ENCODE assay signal across 24 cellular contexts in genomic region chr5:143181173-143181572, GRCh38.
"Had no signal": no experiment of that assay in that cellular context is flagged by ENCODE, and none has a peak within 500 bp of the region (broad histone marks: within the 10 kb centered on the region; RNA-seq: fewer than 3 reads in every experiment).

No MANE protein-coding gene starts in this region.

- H3K9ac ChIP-seq: neural progenitor cell had no signal

- FAIRE-seq: astrocyte, colon, kidney had no signal

- H3K27me3 Mint-ChIP-seq: activated B cell treated with CpG ODN at 0.5 μM for 24 hours; activated CD4-positive, alpha-beta T cell treated with anti-CD3 and anti-CD28 coated beads for 36 hours; activated CD8-positive, alpha-beta T cell treated with anti-CD3 and anti-CD28 coated beads for 36 hours; activated naive CD8-positive, alpha-beta T cell treated with anti-CD3 and anti-CD28 coated beads for 36 hours; naive B cell; progenitor cell of endocrine pancreas had no signal

- H3K27me3 ChIP-seq: esophagus squamous epithelium, gastroesophageal sphincter, heart right ventricle, neural progenitor cell, sigmoid colon, thyroid gland had no signal

- H3K27ac Mint-ChIP-seq: activated B cell treated with CpG ODN at 0.5 μM for 24 hours; activated CD8-positive, alpha-beta T cell treated with anti-CD3 and anti-CD28 coated beads for 36 hours; activated naive CD8-positive, alpha-beta T cell treated with anti-CD3 and anti-CD28 coated beads for 36 hours; naive B cell; neural progenitor cell; progenitor cell of endocrine pancreas; stimulated activated naive B cell treated with anti-CD40 and anti-IgM and Interleukin-4, amounts not matched to agents 10 μg/mL and 1 μg/mL and 100 μg/mL, for 72 hours had no signal

- H3K4me1 ChIP-seq: neural progenitor cell had no signal

- H3K4me3 ChIP-seq: esophagus squamous epithelium, gastroesophageal sphincter, heart right ventricle, lung, neural progenitor cell, sigmoid colon, smooth muscle cell, thyroid gland had no signal

- DNase-seq: activated B cell treated with CpG ODN at 0.5 μM for 24 hours; activated CD4-positive, alpha-beta T cell treated with anti-CD3 and anti-CD28 coated beads for 36 hours; activated CD8-positive, alpha-beta T cell treated with anti-CD3 and anti-CD28 coated beads for 36 hours; activated naive CD4-positive, alpha-beta T cell treated with Interleukin-2 at 50 U/mL for 16 hours; activated naive CD8-positive, alpha-beta T cell treated with anti-CD3 and anti-CD28 coated beads for 36 hours; central memory CD4-positive, alpha-beta T cell; esophagus squamous epithelium; heart right ventricle; kidney; naive B cell; retina; sigmoid colon; stimulated activated CD4-positive, alpha-beta T cell treated with anti-CD3 and anti-CD28 coated beads, Interleukin-15, amount 100 ng/mL, for 24 hours; stimulated activated naive B cell treated with anti-CD40 and anti-IgM and Interleukin-4, amounts not matched to agents 10 μg/mL and 1 μg/mL and 100 μg/mL, for 72 hours; T-helper 1 cell; T-helper 9 cell; thyroid gland had no signal

- H3K4me2 ChIP-seq: neural progenitor cell, smooth muscle cell had no signal

- H2AFZ ChIP-seq: neural progenitor cell had no signal

- H3K36me3 Mint-ChIP-seq: neural progenitor cell had no signal

- H3K4me3 Mint-ChIP-seq: activated B cell treated with CpG ODN at 0.5 μM for 24 hours; activated CD4-positive, alpha-beta T cell treated with anti-CD3 and anti-CD28 coated beads for 36 hours; activated CD8-positive, alpha-beta T cell treated with anti-CD3 and anti-CD28 coated beads for 36 hours; activated naive CD8-positive, alpha-beta T cell treated with anti-CD3 and anti-CD28 coated beads for 36 hours; naive B cell; neural progenitor cell; stimulated activated naive B cell treated with anti-CD40 and anti-IgM and Interleukin-4, amounts not matched to agents 10 μg/mL and 1 μg/mL and 100 μg/mL, for 72 hours had no signal

- H3K9me3 ChIP-seq: esophagus squamous epithelium, gastroesophageal sphincter, heart right ventricle, sigmoid colon, thyroid gland had no signal

- H3K9me3 Mint-ChIP-seq: activated B cell treated with CpG ODN at 0.5 μM for 24 hours; activated CD8-positive, alpha-beta T cell treated with anti-CD3 and anti-CD28 coated beads for 36 hours; activated naive CD8-positive, alpha-beta T cell treated with anti-CD3 and anti-CD28 coated beads for 36 hours; neural progenitor cell had no signal

- H3K27ac ChIP-seq: esophagus squamous epithelium, gastroesophageal sphincter, heart right ventricle, neural progenitor cell, sigmoid colon, thyroid gland had no signal

- H3K36me3 ChIP-seq: esophagus squamous epithelium, gastroesophageal sphincter, neural progenitor cell, sigmoid colon, thyroid gland had no signal

- ATAC-seq: activated CD4-positive, alpha-beta T cell treated with anti-CD3 and anti-CD28 coated beads for 36 hours; activated CD8-positive, alpha-beta T cell treated with anti-CD3 and anti-CD28 coated beads for 36 hours; gastroesophageal sphincter; heart right ventricle; stimulated activated naive B cell treated with anti-CD40 and anti-IgM and Interleukin-4, amounts not matched to agents 10 μg/mL and 1 μg/mL and 100 μg/mL, for 72 hours had no signal
